In the genomic region with DNA sequence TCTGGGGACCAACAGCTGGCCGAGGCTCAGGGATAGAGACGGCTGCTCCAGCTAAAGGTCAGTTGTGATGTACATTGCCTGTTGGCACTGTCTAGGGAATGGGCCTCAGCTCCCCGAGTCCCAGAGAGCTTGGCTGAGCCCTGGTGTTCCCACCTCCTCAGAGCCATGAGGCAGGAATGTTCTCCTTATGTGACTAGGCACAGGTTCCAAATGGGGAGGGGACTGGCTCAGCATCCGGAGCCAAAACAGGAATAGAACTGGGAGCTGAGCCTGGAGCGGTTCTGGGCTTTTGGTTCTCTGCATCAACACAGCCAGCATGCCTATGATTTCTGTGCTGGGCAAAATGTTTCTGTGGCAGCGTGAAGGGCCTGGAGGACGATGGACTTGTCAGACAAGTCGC, we compare ENCODE assay signal across 8 cellular contexts. TPM values are rescaled to one million over a fixed set of nuclear protein-coding genes. Genes with fewer than 3 reads are reported as not detected.
DNase-seq lines count a peak whose midpoint lies in the region; ATAC-seq and TF ChIP-seq lines count a peak whose summit lies in the region.

A gene with protein sequence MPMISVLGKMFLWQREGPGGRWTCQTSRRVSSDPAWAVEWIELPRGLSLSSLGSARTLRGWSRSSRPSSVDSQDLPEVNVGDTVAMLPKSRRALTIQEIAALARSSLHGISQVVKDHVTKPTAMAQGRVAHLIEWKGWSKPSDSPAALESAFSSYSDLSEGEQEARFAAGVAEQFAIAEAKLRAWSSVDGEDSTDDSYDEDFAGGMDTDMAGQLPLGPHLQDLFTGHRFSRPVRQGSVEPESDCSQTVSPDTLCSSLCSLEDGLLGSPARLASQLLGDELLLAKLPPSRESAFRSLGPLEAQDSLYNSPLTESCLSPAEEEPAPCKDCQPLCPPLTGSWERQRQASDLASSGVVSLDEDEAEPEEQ (plus strand): TSS at position 286 of the 400 bp plus-strand sequence. CDS start 31 bp downstream, at position 317.

- H3K27me3 Mint-ChIP-seq in CD14-positive monocyte (ENCODE audit: low read depth in 3 of 3) = peaks cover 1 to 14% (median 10%) of the 10 kb centered on the region in 3 donors

- H3K27ac ChIP-seq in Panc1 (ENCODE audit: low read length) = peak within 1 kb of the TSS; percentile 92
- H3K27ac ChIP-seq in upper lobe of right lung = peak within 1 kb of the TSS; percentile 89

- CTCF ChIA-PET in Panc1 (lab: Charles Lee) = interaction anchor here (0.9 kb wide), 1 partner anchor 17 kb away, joined by 3 read pairs; no protein-coding TSS in a partner anchor

- in situ Hi-C loops in Panc1 (cut with HindIII; ENCODE audit: low pct_unique_long_range_greater_than_20kb, low sequenced_read_pairs) = no loop called here
- in situ Hi-C loops in endometrial microvascular endothelial cells (cut with HindIII; ENCODE audit: inconsistent ontology term, low pct_unique_long_range_greater_than_20kb, low sequenced_read_pairs) = no loop called here

- H3K4me1 ChIP-seq in Panc1 (ENCODE audit: control insufficient read depth, insufficient read depth, low read length) = peaks cover 43% of the 10 kb centered on the region
- peaks cover 17% of the 10 kb centered on the region for H3K4me1 ChIP-seq in mucosa of descending colon (ENCODE audit: low read depth)
- H3K4me1 ChIP-seq in upper lobe of right lung = peaks cover 26% of the 10 kb centered on the region

- H3K36me3 ChIP-seq in Panc1 (ENCODE audit: control insufficient read depth, insufficient read depth, low read length) = 0 out of 2 replicates have a peak, but pooled peaks cover 2% of the 10 kb centered on the region
- H3K36me3 ChIP-seq in mucosa of descending colon (ENCODE audit: low read depth) = peaks cover 4% of the 10 kb centered on the region
- peaks cover 39% of the 10 kb centered on the region for H3K36me3 ChIP-seq in upper lobe of right lung

- POLR2A ChIA-PET in Panc1 (lab: Charles Lee) = interaction anchor here (0.6 kb wide), 1 partner anchor 129 kb away, joined by 4 read pairs; no protein-coding TSS in a partner anchor

- peaks cover 58 to 63% of the 10 kb centered on the region in 2 donors for H3K36me3 Mint-ChIP-seq in CD14-positive monocyte

- H3K4me3 Mint-ChIP-seq in CD14-positive monocyte = peak within 1 kb of the TSS; percentile 90 to 97

- peak within 1 kb of the TSS; percentile 91 to 97 (median 97) for H3K27ac Mint-ChIP-seq in CD14-positive monocyte

- TF ChIP-seq CTCF in CD14-positive monocyte (IDR thresholded peaks at IDR 0.05) (no peak), Panc1 (IDR thresholded peaks at IDR 0.05) (no peak), mucosa of descending colon (IDR thresholded peaks at IDR 0.05) (no peak), upper lobe of right lung (IDR thresholded peaks at IDR 0.05) (no peak), GM10266 (IDR thresholded peaks at IDR 0.05; ENCODE audit: control insufficient read depth, insufficient read depth, low read depth, missing control alignments) (no peak)

- no peaks in the 10 kb centered on the region for H3K9me3 Mint-ChIP-seq in CD14-positive monocyte

- BruUV-seq in Panc1 (replicated peaks; lab: Mats Ljungman, UMichigan) = no TSS peak

- H3K27me3 ChIP-seq in Panc1 (ENCODE audit: control insufficient read depth, insufficient read depth, low read length) (no peaks in the 10 kb centered on the region), upper lobe of right lung (no peaks in the 10 kb centered on the region)

- peaks cover 51% of the 10 kb centered on the region for H3K4me1 Mint-ChIP-seq in CD14-positive monocyte

- H3K4me3 ChIP-seq in Panc1 (ENCODE audit: low read depth in 2 of 2, low read length in 2 of 2) (peak within 1 kb of the TSS; percentile 53 to 80), mucosa of descending colon (peak within 1 kb of the TSS; percentile 46), upper lobe of right lung (peak within 1 kb of the TSS; percentile 72)

- DNase-seq in CD14-positive monocyte (ENCODE audit: low spot score) = no peak
- DNase-seq in Panc1 (ENCODE audit: low read depth, low spot score) = no peak
- peak in 1 of 3 donors; percentile 42 for DNase-seq in mucosa of descending colon
- DNase-seq in upper lobe of right lung = no peak
- no peak for DNase-seq in GM10266 (ENCODE audit: extremely low spot score)
- no peak for DNase-seq in NCI-H187 (lab: John Stamatoyannopoulos, UW)

- intact Hi-C loops in CD14-positive monocyte (cut with micrococcal nuclease) = no loop called here
- intact Hi-C loops in Panc1 (cut with micrococcal nuclease; ENCODE audit: unreplicated experiment) = no loop called here
- intact Hi-C loops in mucosa of descending colon (cut with DNase I, micrococcal nuclease) = no loop called here
- intact Hi-C loops in upper lobe of right lung (cut with DNase I) = no loop called here

- ATAC-seq in Panc1 (no peak), mucosa of descending colon (no peak), upper lobe of right lung (no peak), HG03571 (IDR thresholded peaks at IDR 0.05; ENCODE audit: unreplicated experiment) (no peak)

- H3K9me3 ChIP-seq in Panc1 (ENCODE audit: control insufficient read depth, insufficient read depth, low read depth, low read length) = no peaks in the 10 kb centered on the region
- H3K9me3 ChIP-seq in mucosa of descending colon = no peaks in the 10 kb centered on the region
- no peaks in the 10 kb centered on the region for H3K9me3 ChIP-seq in upper lobe of right lung

RNA-seq across cellular contexts. Expression of the gene that starts here (rescaled TPM):
- polyA plus RNA-seq in CD14-positive monocyte = 1 to 10 TPM; 5.8 to 7.7 TPM
- total RNA-seq in Panc1 (2021; ENCODE audit: unreplicated experiment) = 30.1 TPM
- polyA plus RNA-seq in Panc1 (2012; ENCODE audit: insufficient read length) = 31.9 TPM
- total RNA-seq in endometrial microvascular endothelial cells (ENCODE audit: inconsistent ontology term) = 73.9 TPM
- total RNA-seq in mucosa of descending colon = 10 to 100 TPM; 14.1 to 29.8 (median 16.4) TPM
- 19.0 TPM for total RNA-seq in upper lobe of right lung
